ENCODE assay signal across 14 cellular contexts in genomic region chr18:9337875-9338274, GRCh38. TPM values are rescaled to one million over a fixed set of nuclear protein-coding genes. Genes with fewer than 3 reads are reported as not detected.
DNase-seq lines count a peak whose midpoint lies in the region; FAIRE-seq and TF ChIP-seq lines count a peak whose summit lies in the region.
"Had no signal": no experiment of that assay in that cellular context is flagged by ENCODE, and none has a peak within 500 bp of the region (broad histone marks: within the 10 kb centered on the region; RNA-seq: fewer than 3 reads in every experiment).

No MANE protein-coding gene starts in this region.

- intact Hi-C loops in colonic mucosa (cut with DNase I) (loop anchor here (10.0 kb wide), 2 partner anchors 177 to 263 kb away; no protein-coding TSS in a partner anchor), OCI-LY7 (cut with micrococcal nuclease; ENCODE audit: unreplicated experiment) (loop anchor here (5.0 kb wide), 1 partner anchor 574 kb away; the partner anchor contains the start of gene VAPA)

- peaks cover 7% of the 10 kb centered on the region; the same call in 1 of the 2 replicates for H3K79me2 ChIP-seq in OCI-LY7 (ENCODE audit: insufficient read depth, low read depth, low read length)

- POLR2A ChIA-PET in HEK293 (lab: Yijun Ruan, JAX), result interaction anchor here (1.0 kb wide), 1 partner anchor 201 kb away, joined by 3 read pairs; the partner anchor contains the start of gene ANKRD12
- POLR2A ChIA-PET in OCI-LY7 (lab: Charles Lee), result no interaction called here

- H3K36me3 ChIP-seq in HEK293 (ENCODE audit: control insufficient read depth in 2 of 2, insufficient read depth in 1 of 2, low read length in 2 of 2) (peaks cover 16 to 40% of the 10 kb centered on the region in 2 experiments), colonic mucosa (no peaks in the 10 kb centered on the region), OCI-LY7 (ENCODE audit: insufficient read depth, low read length) (peaks cover 9% of the 10 kb centered on the region; the same call in 1 of the 2 replicates)

- no TSS peak for BruUV-seq in OCI-LY7 (replicated peaks; lab: Mats Ljungman, UMichigan)

- no peak for FAIRE-seq in frontal cortex (lab: Jason Lieb, UNC)

- H2AFZ ChIP-seq in OCI-LY7 (ENCODE audit: low read length), result no peak overlapping the region

- H3K9ac ChIP-seq in colonic mucosa (ENCODE audit: low read depth in 2 of 2, low read length in 2 of 2), result no peak overlapping the region

- H3K9me2 ChIP-seq in OCI-LY7 (ENCODE audit: insufficient read depth, low read length), result no peaks in the 10 kb centered on the region

- no peaks in the 10 kb centered on the region for H4K20me1 ChIP-seq in OCI-LY7 (ENCODE audit: insufficient read depth, low read length)

- CTCF ChIA-PET in HEK293 (lab: Yijun Ruan, JAX), result interaction anchor here (0.9 to 1.4 kb wide), 2 partner anchors 11 to 237 kb away, joined by 3 to 4 read pairs; no protein-coding TSS in a partner anchor
- CTCF ChIA-PET in OCI-LY7 (lab: Charles Lee; ENCODE audit: unreplicated experiment), result no interaction called here

- TF ChIP-seq CTCF in HEK293 (tag by site-specific recombination; IDR thresholded peaks at IDR 0.05) (no peak), fibroblast of mammary gland (conservative IDR thresholded peaks at IDR 0.05; ENCODE audit: control insufficient read depth, insufficient read depth, low read depth, low read length) (no peak), colonic mucosa (IDR thresholded peaks at IDR 0.05) (no peak), OCI-LY7 (conservative IDR thresholded peaks at IDR 0.05; ENCODE audit: low read length) (no peak)

- H3K4me2 ChIP-seq in OCI-LY7 (ENCODE audit: low read length), result no peak overlapping the region

- DNase-seq in EH (ENCODE audit: low read depth), result peak; percentile 59
- peak; percentile 82 for DNase-seq in SIG-M5 treated with dmso at 0.1 percent for 504 hours (lab: John Stamatoyannopoulos, UW; ENCODE audit: unreplicated experiment)
- peak; percentile 26 for DNase-seq in fibroblast of mammary gland (ENCODE audit: low read depth)
- DNase-seq in colonic mucosa, result no peak
- no peak for DNase-seq in OCI-LY7 (ENCODE audit: low spot score)
- DNase-seq in frontal cortex (ENCODE audit: low spot score in 2 of 2), result no peak
- DNase-seq in AG20443 (ENCODE audit: low spot score), result no peak
- DNase-seq: activated CD4-positive, CD25-positive, alpha-beta regulatory T cell treated with anti-CD3 and anti-CD28 coated beads, Interleukin-2, amount 50 U/mL, for 72 hours; activated naive CD4-positive, alpha-beta T cell treated with anti-CD3 and anti-CD28 coated beads, Interleukin-2, amount 50 U/mL, for 16 hours; Caco-2; endodermal cell; naive thymus-derived CD8-positive, alpha-beta T cell; NCI-H146 had no signal

- no peaks in the 10 kb centered on the region for H3K4me1 ChIP-seq in HEK293 (ENCODE audit: control insufficient read depth, insufficient read depth, low read length)
- H3K4me1 ChIP-seq in colonic mucosa, result peaks cover 3% of the 10 kb centered on the region
- H3K4me1 ChIP-seq in OCI-LY7 (ENCODE audit: insufficient read depth, low read length, poor library complexity, severe bottlenecking), result peaks cover 8% of the 10 kb centered on the region

- H3K27me3 ChIP-seq in colonic mucosa, result no peaks in the 10 kb centered on the region

- H3K27ac ChIP-seq in HEK293 (ENCODE audit: extremely low read depth, low read depth, low read length) (no peak overlapping the region), colonic mucosa (no peak overlapping the region), OCI-LY7 (ENCODE audit: low read depth, low read length, poor library complexity, severe bottlenecking) (no peak overlapping the region)

- H3K4me3 ChIP-seq in HEK293 (ENCODE audit: low read depth, low read length), result no peak overlapping the region
- H3K4me3 ChIP-seq in fibroblast of mammary gland (ENCODE audit: control insufficient read depth, low read depth, low read length), result no peak overlapping the region
- H3K4me3 ChIP-seq in colonic mucosa, result no peak overlapping the region
- no peak overlapping the region for H3K4me3 ChIP-seq in OCI-LY7 (ENCODE audit: low read depth, low read length, poor library complexity, severe bottlenecking)

- H3K9me3 ChIP-seq in HEK293 (ENCODE audit: control insufficient read depth, insufficient read depth, low read depth, low read length) (no peaks in the 10 kb centered on the region), colonic mucosa (no peaks in the 10 kb centered on the region), OCI-LY7 (ENCODE audit: low read length) (no peaks in the 10 kb centered on the region)
- H3K9me3 ChIP-seq: Caco-2 had no signal

TF ChIP-seq in HEK293, 187 proteins besides CTCF, POLR2A, EP300 and RAD21:
- TF ChIP-seq ZNF416 (tag by site-specific recombination; IDR thresholded peaks at IDR 0.05) (no peak), ZNF707 (tag by site-specific recombination; IDR thresholded peaks at IDR 0.05) (no peak), ZNF140 (tag by site-specific recombination; IDR thresholded peaks at IDR 0.05) (no peak), GLI4 (tag by site-specific recombination; IDR thresholded peaks at IDR 0.05) (no peak), EGR2 (tag by site-specific recombination; IDR thresholded peaks at IDR 0.05; ENCODE audit: low read depth) (no peak), OSR2 (tag by site-specific recombination; IDR thresholded peaks at IDR 0.05) (peak; percentile 68), ZNF76 (tag by site-specific recombination; IDR thresholded peaks at IDR 0.05; ENCODE audit: borderline replicate concordance, low read depth) (no peak), PRDM1 (tag by site-specific recombination; IDR thresholded peaks at IDR 0.05) (peak; percentile 38; the same call in 1 of the 2 replicates)

RNA-seq across cellular contexts. Expression of gene TWSG1, which starts 3.3 kb away (rescaled TPM):
- total RNA-seq in colonic mucosa (10 to 100 TPM; 14.1 to 25.1 TPM), OCI-LY7 (2022) (10.9 and 11.6 TPM in 2 replicates), frontal cortex (22.0 TPM)
- 7.4 and 7.5 TPM in 2 replicates for total RNA-seq in OCI-LY7 (2014; rRNA removed; shearing (Covaris generic))

Comparison
In these comparisons a context has a peak if more than half of its experiments do, and no peak if none do; other contexts are left out.
1. DNase-seq: peak in EH (single experiment), SIG-M5 treated with dmso at 0.1 percent for 504 hours (single experiment) and fibroblast of mammary gland (single experiment); none in colonic mucosa (single experiment), OCI-LY7 (single experiment), frontal cortex (0 of 2) and AG20443 (single experiment).